ENCODE assay signal across 19 cellular contexts in genomic region chr1:234909851-234910250, GRCh38.
"Had no signal": no experiment of that assay in that cellular context is flagged by ENCODE, and none has a peak within 500 bp of the region (broad histone marks: within the 10 kb centered on the region; RNA-seq: fewer than 3 reads in every experiment).

No MANE protein-coding gene starts in this region.

- H3K9me2 ChIP-seq: SK-N-SH had no signal

- H3K27me3 ChIP-seq: MG63 had no signal

- H3K36me3 ChIP-seq: MG63 had no signal

- H3K4me3 ChIP-seq: MG63 had no signal

- H3K4me2 ChIP-seq: SK-N-SH had no signal

- H3K27ac ChIP-seq: RWPE1 had no signal

- H3K9me3 ChIP-seq: MG63, SK-N-SH had no signal

- H3K9ac ChIP-seq: SK-N-SH had no signal

- DNase-seq: Karpas-422, KG1, MG63, NCI-H1092, NCI-H1105 treated with DMSO at 0.1 percent for 48 hours, NCI-H1417 treated with DMSO at 0.1 percent for 48 hours, NCI-H146, NCI-H1694 treated with DMSO at 0.1 percent for 48 hours, NCI-H1930, NCI-H2081, NCI-H2107, NCI-H2227 treated with DMSO at 0.1 percent for 48 hours, NCI-H524, NCI-H69, NCI-H774, SHP77, SK-N-SH, SW 1271 had no signal
